1 cellular context compared by ENCODE assay signal in the genomic region with DNA sequence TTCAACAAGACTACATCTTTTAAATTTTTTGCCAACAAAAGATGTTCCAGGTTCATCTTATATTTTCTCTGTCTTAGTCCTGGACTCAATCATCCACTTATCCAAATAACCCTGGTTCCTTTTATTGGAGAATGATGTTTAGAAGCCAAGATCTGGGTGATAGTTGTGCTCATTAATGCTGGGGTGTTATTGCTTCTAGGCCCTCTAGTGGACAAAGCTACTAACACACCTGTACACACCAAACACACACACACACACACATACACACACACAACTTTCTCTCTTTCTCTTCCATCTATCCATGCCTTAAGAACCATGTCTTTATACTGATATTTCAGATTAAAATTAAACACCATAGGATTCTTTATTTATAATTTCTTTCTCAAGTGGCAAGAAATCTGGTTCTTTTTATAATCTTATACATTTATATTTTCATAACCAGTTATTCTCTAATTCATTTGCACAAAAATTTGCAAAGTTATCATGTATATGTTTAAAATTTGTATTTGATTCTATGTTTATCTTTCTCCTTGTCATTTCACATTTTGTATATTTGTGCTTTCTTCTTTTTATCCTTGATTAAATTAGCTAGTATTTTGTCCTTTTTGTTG.
TF ChIP-seq lines count a peak whose summit lies in the region.

No MANE protein-coding gene starts in this region.

TF ChIP-seq in H1, 55 proteins besides CTCF, POLR2A, EP300 and RAD21:
- TF ChIP-seq FOSL1 (IDR thresholded peaks at IDR 0.05; ENCODE audit: insufficient read depth, low read depth, low read length) (no peak), RNF2 (IDR thresholded peaks at IDR 0.05; ENCODE audit: borderline replicate concordance, low read depth, low read length, missing control alignments, poor library complexity, severe bottlenecking) (no peak), TCF12 (IDR thresholded peaks at IDR 0.05; ENCODE audit: low read depth, low read length) (0 out of 2 replicates have a peak, but pooled peaks have one; percentile 59)
